Comparison of ENCODE assay signal across 18 cellular contexts in the genomic region with DNA sequence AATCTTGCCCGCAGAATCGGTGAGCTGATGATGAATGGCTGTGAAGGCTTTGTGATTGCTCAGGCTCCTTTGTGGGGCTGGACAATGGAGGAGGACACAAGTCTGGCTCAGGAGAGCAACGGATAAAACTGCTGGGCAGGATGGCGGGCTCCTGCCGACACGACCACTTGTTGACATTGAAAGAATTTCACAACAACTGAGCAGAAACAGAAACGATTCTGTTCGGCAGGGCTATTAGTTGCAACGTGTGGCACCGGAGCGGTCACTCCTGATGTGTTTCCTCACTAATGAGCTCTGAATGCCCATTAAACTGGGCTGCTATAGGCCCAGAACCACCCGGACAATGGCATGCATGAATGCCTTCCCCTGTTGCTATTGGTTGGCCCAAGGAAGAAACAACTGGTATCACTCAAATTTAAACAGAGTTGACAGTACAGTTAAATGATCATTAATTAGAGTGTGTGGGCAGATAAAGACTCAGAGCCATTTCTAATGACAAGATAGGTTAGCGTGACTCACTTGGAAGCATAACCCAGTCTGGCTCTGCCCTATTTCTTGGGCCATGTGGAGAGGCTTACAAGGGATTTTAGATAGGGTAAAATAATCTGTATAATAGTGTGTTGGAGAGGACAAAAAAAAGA.
DNase-seq lines count a peak whose midpoint lies in the region; ATAC-seq and TF ChIP-seq lines count a peak whose summit lies in the region.
"Had no signal": no experiment of that assay in that cellular context is flagged by ENCODE, and none has a peak within 500 bp of the region (broad histone marks: within the 10 kb centered on the region; RNA-seq: fewer than 3 reads in every experiment).

No MANE protein-coding gene starts in this region.

- no peaks in the 10 kb centered on the region for H4K20me1 ChIP-seq in neural progenitor cell (ENCODE audit: low read depth)

- no peak overlapping the region for H3K27ac ChIP-seq in neural progenitor cell

- no peak for ATAC-seq in GM19397 (IDR thresholded peaks at IDR 0.05; ENCODE audit: unreplicated experiment)
- ATAC-seq: GM12878, K562 had no signal

- peaks cover 3% of the 10 kb centered on the region for H3K27me3 Mint-ChIP-seq in neural progenitor cell (ENCODE audit: insufficient read depth, low read depth)
- no peaks in the 10 kb centered on the region for H3K27me3 Mint-ChIP-seq in activated T-helper 1 cell treated with anti-CD3 and anti-CD28 coated beads, Interleukin-12 subunit alpha, Interleukin-12 subunit beta, Interleukin-2, Interleukin-4 antibody, amounts not matched to agents 30 ng/mL and 10 ng/mL and 1 ng/mL, durations not matched to agents 14 hours and 24 hours and 36 hours (ENCODE audit: insufficient read depth)
- H3K27me3 Mint-ChIP-seq: CD4-positive, CD25-positive, alpha-beta regulatory T cell had no signal

- no peaks in the 10 kb centered on the region for H3K27me3 ChIP-seq in neural progenitor cell

- no peak overlapping the region for H3K27ac Mint-ChIP-seq in neural progenitor cell
- no peak overlapping the region for H3K27ac Mint-ChIP-seq in activated T-helper 1 cell treated with anti-CD3 and anti-CD28 coated beads, Interleukin-12 subunit alpha, Interleukin-12 subunit beta, Interleukin-2, Interleukin-4 antibody, amounts not matched to agents 30 ng/mL and 10 ng/mL and 1 ng/mL, durations not matched to agents 14 hours and 24 hours and 36 hours
- H3K27ac Mint-ChIP-seq: B cell; CD4-positive, CD25-positive, alpha-beta regulatory T cell; CD8-positive, alpha-beta memory T cell; H9 had no signal

- H3F3A ChIP-seq in neural progenitor cell (ENCODE audit: low read depth) = peaks cover 3% of the 10 kb centered on the region

- no peaks in the 10 kb centered on the region for H3K36me3 Mint-ChIP-seq in neural progenitor cell
- H3K36me3 Mint-ChIP-seq in activated T-helper 1 cell treated with anti-CD3 and anti-CD28 coated beads, Interleukin-12 subunit alpha, Interleukin-12 subunit beta, Interleukin-2, Interleukin-4 antibody, amounts not matched to agents 30 ng/mL and 10 ng/mL and 1 ng/mL, durations not matched to agents 14 hours and 24 hours and 36 hours (ENCODE audit: low read depth) = no peaks in the 10 kb centered on the region
- H3K36me3 Mint-ChIP-seq: CD4-positive, CD25-positive, alpha-beta regulatory T cell; CD8-positive, alpha-beta memory T cell had no signal

- TF ChIP-seq CTCF in neural progenitor cell (IDR thresholded peaks at IDR 0.05) = no peak

- no peak overlapping the region for H3K9ac ChIP-seq in neural progenitor cell

- no peaks in the 10 kb centered on the region for H3K9me3 ChIP-seq in neural progenitor cell (ENCODE audit: low read depth)

- H3K4me2 ChIP-seq in neural progenitor cell = no peak overlapping the region

- no peaks in the 10 kb centered on the region for H3K9me3 Mint-ChIP-seq in neural progenitor cell
- H3K9me3 Mint-ChIP-seq in activated T-helper 1 cell treated with anti-CD3 and anti-CD28 coated beads, Interleukin-12 subunit alpha, Interleukin-12 subunit beta, Interleukin-2, Interleukin-4 antibody, amounts not matched to agents 30 ng/mL and 10 ng/mL and 1 ng/mL, durations not matched to agents 14 hours and 24 hours and 36 hours = peaks cover 4% of the 10 kb centered on the region
- H3K9me3 Mint-ChIP-seq: H9 had no signal

- H2AFZ ChIP-seq in neural progenitor cell (replicated peaks) = no peak overlapping the region

- H3K4me3 ChIP-seq in neural progenitor cell = no peak overlapping the region
- H3K4me3 ChIP-seq: GM12878, K562 had no signal

- no peaks in the 10 kb centered on the region for H3K79me2 ChIP-seq in neural progenitor cell (ENCODE audit: low read depth)

- no peaks in the 10 kb centered on the region for H3K36me3 ChIP-seq in neural progenitor cell

- intact Hi-C loops in activated T-helper 1 cell treated with anti-CD3 and anti-CD28 coated beads, Interleukin-12 subunit alpha, Interleukin-12 subunit beta, Interleukin-2, Interleukin-4 antibody, amounts not matched to agents 30 ng/mL and 10 ng/mL and 1 ng/mL, durations not matched to agents 14 hours and 24 hours and 36 hours (cut with micrococcal nuclease) = loop anchor here (5.0 kb wide), 2 partner anchors 177 to 447 kb away; no protein-coding TSS in a partner anchor

- no peak overlapping the region for H3K4me3 Mint-ChIP-seq in neural progenitor cell
- H3K4me3 Mint-ChIP-seq in activated T-helper 1 cell treated with anti-CD3 and anti-CD28 coated beads, Interleukin-12 subunit alpha, Interleukin-12 subunit beta, Interleukin-2, Interleukin-4 antibody, amounts not matched to agents 30 ng/mL and 10 ng/mL and 1 ng/mL, durations not matched to agents 14 hours and 24 hours and 36 hours = no peak overlapping the region
- H3K4me3 Mint-ChIP-seq: B cell; CD4-positive, CD25-positive, alpha-beta regulatory T cell; CD8-positive, alpha-beta memory T cell; H9 had no signal

- DNase-seq in SK-N-DZ (ENCODE audit: low spot score) = peak; percentile 100
- peak; percentile 2 for DNase-seq in astrocyte of the hippocampus (ENCODE audit: low read depth, low spot score)
- peak; percentile 55 for DNase-seq in neural progenitor cell (ENCODE audit: low spot score)
- DNase-seq in activated T-helper 1 cell treated with anti-CD3 and anti-CD28 coated beads, Interleukin-12 subunit alpha, Interleukin-12 subunit beta, Interleukin-2, Interleukin-4 antibody, amounts not matched to agents 30 ng/mL and 10 ng/mL and 1 ng/mL, durations not matched to agents 14 hours and 24 hours and 36 hours (ENCODE audit: low spot score) = no peak
- no peak for DNase-seq in stimulated activated CD4-positive, alpha-beta T cell treated with anti-CD3 and anti-CD28 coated beads, Interleukin-15, amount 100 ng/mL, for 24 hours
- DNase-seq: CD4-positive, CD25-positive, alpha-beta regulatory T cell; CD8-positive, alpha-beta memory T cell; COR-L47; DMS 273 treated with DMSO at 0.1 percent for 48 hours; DMS53; DND-41; EL; H9; IMR-90 had no signal

- no peaks in the 10 kb centered on the region for H3K4me1 ChIP-seq in neural progenitor cell

- no peaks in the 10 kb centered on the region for H3K4me1 Mint-ChIP-seq in neural progenitor cell
- peaks cover 8% of the 10 kb centered on the region for H3K4me1 Mint-ChIP-seq in activated T-helper 1 cell treated with anti-CD3 and anti-CD28 coated beads, Interleukin-12 subunit alpha, Interleukin-12 subunit beta, Interleukin-2, Interleukin-4 antibody, amounts not matched to agents 30 ng/mL and 10 ng/mL and 1 ng/mL, durations not matched to agents 14 hours and 24 hours and 36 hours (ENCODE audit: low read depth)
- H3K4me1 Mint-ChIP-seq: B cell; CD4-positive, CD25-positive, alpha-beta regulatory T cell; CD8-positive, alpha-beta memory T cell; H9 had no signal

Comparison
In these comparisons a context has a peak if more than half of its experiments do, and no peak if none do; other contexts are left out.
1. DNase-seq: peak in SK-N-DZ (single experiment), astrocyte of the hippocampus (single experiment) and neural progenitor cell (single experiment); none in activated T-helper 1 cell treated with anti-CD3 and anti-CD28 coated beads, Interleukin-12 subunit alpha, Interleukin-12 subunit beta, Interleukin-2, Interleukin-4 antibody, amounts not matched to agents 30 ng/mL and 10 ng/mL and 1 ng/mL, durations not matched to agents 14 hours and 24 hours and 36 hours (single experiment) and stimulated activated CD4-positive, alpha-beta T cell treated with anti-CD3 and anti-CD28 coated beads, Interleukin-15, amount 100 ng/mL, for 24 hours (single experiment).